ENCODE assay signal across 8 cellular contexts in genomic region chr14:59483819-59484610, GRCh38. TPM values are rescaled to one million over a fixed set of nuclear protein-coding genes. Genes with fewer than 3 reads are reported as not detected.
A peak's percentile ranks its signal among the peaks of the same experiment; 100 is the strongest.
DNase-seq lines count a peak whose midpoint lies in the region; TF ChIP-seq lines count a peak whose summit lies in the region.

TSS of gene JKAMP (plus strand) at chr14:59484517. CDS start at chr14:59484590, 73 bp downstream.
TSS of gene L3HYPDH (minus strand) at chr14:59484408. CDS start at chr14:59484316, 92 bp downstream.

- DNase-seq in COR-L47 (lab: John Stamatoyannopoulos, UW) (peak; percentile 98), GM20000 (ENCODE audit: low spot score) (peak; percentile 96), HT-29 (ENCODE audit: low spot score) (peak; percentile 90), medulla oblongata (ENCODE audit: extremely low spot score) (peak; percentile 98)
- peak; percentile 94 for DNase-seq in NK-92 treated with Interleukin-12 subunit alpha and Interleukin-12 subunit beta, amount 100 ng/mL, for 24 hours (lab: John Stamatoyannopoulos, UW)
- DNase-seq in activated CD8-positive, alpha-beta memory T cell treated with anti-CD3 and anti-CD28 coated beads for 24 hours = peak; percentile 99
- peak; percentile 94 for DNase-seq in effector CD8-positive, alpha-beta T cell (lab: John Stamatoyannopoulos, UW)
- peak; percentile 97 for DNase-seq in stimulated activated CD8-positive, alpha-beta memory T cell treated with anti-CD3 and anti-CD28 coated beads, Interleukin-12 subunit alpha, Interleukin-12 subunit beta, amount 100 ng/mL, for 1 hour (ENCODE audit: low read depth)

- TF ChIP-seq CTCF in GM20000 (IDR thresholded peaks at IDR 0.05; ENCODE audit: extremely low read depth, missing control alignments) = peak; percentile 61

RNA-seq across cellular contexts. Expression of gene JKAMP, which starts in this region (rescaled TPM):
- total RNA-seq in HT-29 (2014; rRNA removed; shearing (Covaris generic)) = 15.1 and 17.2 TPM in 2 replicates

RNA-seq across cellular contexts. Expression of gene L3HYPDH, which starts in this region (rescaled TPM):
- 12.1 and 16.5 TPM in 2 replicates for total RNA-seq in HT-29 (2014; rRNA removed; shearing (Covaris generic))

Comparison
In these comparisons a context has a peak if more than half of its experiments do, and no peak if none do; other contexts are left out.
1. Peak in every context shown above with its lines: DNase-seq.